ENCODE assay signal across 8 cellular contexts in the genomic region with DNA sequence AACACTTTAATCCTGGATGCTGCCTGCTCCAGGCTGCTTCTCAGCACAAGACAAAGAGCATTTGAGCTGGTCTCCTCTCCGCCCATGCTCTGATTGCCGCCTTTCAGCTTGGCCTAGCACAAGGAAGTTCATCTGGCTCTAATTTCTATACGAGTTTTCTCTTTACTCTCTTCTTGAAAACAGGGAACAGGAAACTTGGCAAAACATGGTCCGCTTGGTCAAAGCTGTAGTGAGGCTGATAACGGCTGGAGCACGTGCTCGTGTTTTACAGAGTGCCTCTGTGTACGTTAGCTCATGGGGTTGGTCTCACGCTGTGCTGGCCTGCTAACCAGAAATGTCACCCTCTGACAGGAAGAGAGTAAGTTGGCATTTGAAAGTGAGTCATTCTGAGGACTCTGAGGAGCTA. TPM values are rescaled to one million over a fixed set of nuclear protein-coding genes. Genes with fewer than 3 reads are reported as not detected.
A peak's percentile ranks its signal among the peaks of the same experiment; 100 is the strongest.
DNase-seq lines count a peak whose midpoint lies in the region; ATAC-seq and TF ChIP-seq lines count a peak whose summit lies in the region.

No MANE protein-coding gene starts in this region.

- peak overlapping the region in 4 of 7 donors; percentile 12 to 77 (median 64) for H3K27ac Mint-ChIP-seq in CD14-positive monocyte

- peaks cover 2 to 38% of the 10 kb centered on the region in 2 donors for H3K36me3 ChIP-seq in neuronal stem cell (replicated peaks in 1 of 2; ENCODE audit: control insufficient read depth in 2 of 2, insufficient read depth in 2 of 2, low read length in 2 of 2)

- in situ Hi-C loops in SK-MEL-5 (cut with HindIII; ENCODE audit: low pct_unique_long_range_greater_than_20kb, low sequenced_read_pairs) = no loop called here

- no peak for TF ChIP-seq CTCF in CD14-positive monocyte (IDR thresholded peaks at IDR 0.05)
- no peak for TF ChIP-seq CTCF in fibroblast of villous mesenchyme (IDR thresholded peaks at IDR 0.05; ENCODE audit: insufficient read depth, low read depth, low read length)

- H3K27me3 ChIP-seq in neuronal stem cell (ENCODE audit: control insufficient read depth in 3 of 3, insufficient read depth in 3 of 3, low read depth in 1 of 3, low read length in 3 of 3) = no peaks in the 10 kb centered on the region

- no peak overlapping the region for H3K9ac ChIP-seq in neuronal stem cell (ENCODE audit: low read depth, low read length, poor library complexity)

- H3K4me3 Mint-ChIP-seq in CD14-positive monocyte = no peak overlapping the region

- H3K4me2 ChIP-seq in neuronal stem cell (ENCODE audit: insufficient read depth, low read length, poor library complexity, severe bottlenecking) = no peak overlapping the region

- no peaks in the 10 kb centered on the region for H3K79me1 ChIP-seq in neuronal stem cell (ENCODE audit: low read depth, low read length)

- no peak overlapping the region for H2BK5ac ChIP-seq in neuronal stem cell (ENCODE audit: low read length)

- no peak overlapping the region for H3K27ac ChIP-seq in neuronal stem cell (replicated peaks; ENCODE audit: low read length)

- H3K27me3 Mint-ChIP-seq in CD14-positive monocyte (ENCODE audit: low read depth in 3 of 3) = peaks cover 0 to 6% (median 1%) of the 10 kb centered on the region in 3 donors

- no peak overlapping the region for H2BK120ac ChIP-seq in neuronal stem cell (ENCODE audit: low read depth, low read length)

- H3K9me3 ChIP-seq in neuronal stem cell (replicated peaks in 1 of 2; ENCODE audit: control insufficient read depth in 2 of 2, insufficient read depth in 1 of 2, low read depth in 1 of 2, low read length in 2 of 2) = no peaks in the 10 kb centered on the region

- H3K4ac ChIP-seq in neuronal stem cell (ENCODE audit: low read length) = no peak overlapping the region

- H2BK15ac ChIP-seq in neuronal stem cell (ENCODE audit: low read length) = no peak overlapping the region

- H3K4me3 ChIP-seq in fibroblast of villous mesenchyme (ENCODE audit: low read depth, low read length) (no peak overlapping the region), neuronal stem cell (ENCODE audit: low read length in 2 of 2) (no peak overlapping the region)

- ATAC-seq in HG03025 (IDR thresholded peaks at IDR 0.05; ENCODE audit: low FRiP score, unreplicated experiment) (no peak), GM18858 (IDR thresholded peaks at IDR 0.05; ENCODE audit: unreplicated experiment) (no peak), GM18867 (IDR thresholded peaks at IDR 0.05; ENCODE audit: unreplicated experiment) (no peak)

- peaks cover 0 to 2% (median 0%) of the 10 kb centered on the region in 7 donors for H3K9me3 Mint-ChIP-seq in CD14-positive monocyte

- H2BK12ac ChIP-seq in neuronal stem cell (ENCODE audit: low read length) = no peak overlapping the region

- H3K36me3 Mint-ChIP-seq in CD14-positive monocyte = peaks cover 40 to 66% of the 10 kb centered on the region in 2 donors

- H3K23ac ChIP-seq in neuronal stem cell (ENCODE audit: low read depth, low read length, poor library complexity) = no peak overlapping the region

- intact Hi-C loops in CD14-positive monocyte (cut with micrococcal nuclease) = no loop called here

- WGBS in neuronal stem cell (ENCODE audit: extremely low coverage in 2 of 2, insufficient read length in 2 of 2, insufficient replicate concordance in 1 of 2), 2 donors = no CpG with 5 or more reads among the region's 9 CpGs

- peaks cover 0 to 5% of the 10 kb centered on the region in 2 donors for H3K4me1 ChIP-seq in neuronal stem cell (ENCODE audit: control insufficient read depth in 2 of 2, insufficient read depth in 1 of 2, low read depth in 1 of 2, low read length in 2 of 2)

- H3K4me1 Mint-ChIP-seq in CD14-positive monocyte = peaks cover 17% of the 10 kb centered on the region

- H2AK5ac ChIP-seq in neuronal stem cell (ENCODE audit: low read depth, low read length) = no peak overlapping the region

- no peak overlapping the region for H4K91ac ChIP-seq in neuronal stem cell (ENCODE audit: low read depth, low read length, poor library complexity)

- DNase-seq in CD14-positive monocyte (ENCODE audit: low spot score) (no peak), SK-MEL-5 (ENCODE audit: low read depth, low spot score) (peak; percentile 99), fibroblast of villous mesenchyme (ENCODE audit: low read depth) (peak; percentile 56), neuronal stem cell (ENCODE audit: low spot score) (no peak), DMS 273 (lab: John Stamatoyannopoulos, UW; ENCODE audit: unreplicated experiment) (no peak)

- H3K14ac ChIP-seq in neuronal stem cell (ENCODE audit: low read length) = no peak overlapping the region

- peak overlapping the region; percentile 19 for H4K8ac ChIP-seq in neuronal stem cell (ENCODE audit: low read depth, low read length)

- no peak overlapping the region for H3K18ac ChIP-seq in neuronal stem cell (ENCODE audit: low read length)

- H2AFZ ChIP-seq in neuronal stem cell (ENCODE audit: low read length) = no peak overlapping the region

RNA-seq across cellular contexts. Expression of a gene that starts 19.2 kb away (rescaled TPM):
- not detected for polyA plus RNA-seq in CD14-positive monocyte
- total RNA-seq in SK-MEL-5 (2014; rRNA removed; shearing (Covaris generic)) = 0.58 TPM in 1 of 2 replicates, not detected in the other
- polyA plus RNA-seq in SK-MEL-5 (2015; cell fraction: cytosol; rRNA removed) = not detected in 2 replicates
- polyA plus RNA-seq in SK-MEL-5 (2015; cell fraction: nucleus; rRNA removed) = not detected in 2 replicates
- 6.4 and 8.2 TPM in 2 replicates for total RNA-seq in fibroblast of villous mesenchyme
- polyA plus RNA-seq in neuronal stem cell (2013, experiment 1 of 2) = 0.89 TPM
- 0.96 TPM for polyA plus RNA-seq in neuronal stem cell (2013, experiment 2 of 2)

RNA-seq across cellular contexts. Expression of a gene that starts 40.6 kb away (rescaled TPM):
- polyA plus RNA-seq in CD14-positive monocyte = 10 to 100 TPM in 1 of 2 donors, 1 to 10 TPM in 1; 7.6 to 10.0 TPM
- total RNA-seq in SK-MEL-5 (2014; rRNA removed; shearing (Covaris generic)) = 244 and 273 TPM in 2 replicates
- polyA plus RNA-seq in SK-MEL-5 (2015; cell fraction: cytosol; rRNA removed) = 99.4 and 108 TPM in 2 replicates
- polyA plus RNA-seq in SK-MEL-5 (2015; cell fraction: nucleus; rRNA removed) = 23.2 and 33.1 TPM in 2 replicates
- total RNA-seq in fibroblast of villous mesenchyme = 32.0 and 50.9 TPM in 2 replicates
- polyA plus RNA-seq in neuronal stem cell (2013, experiment 1 of 2) = 8.8 TPM
- polyA plus RNA-seq in neuronal stem cell (2013, experiment 2 of 2) = 9.7 TPM

Comparison
In these comparisons a context has a peak if more than half of its experiments do, and no peak if none do; other contexts are left out.
1. DNase-seq: peak in SK-MEL-5 (single experiment) and fibroblast of villous mesenchyme (single experiment); none in CD14-positive monocyte (single experiment), neuronal stem cell (single experiment) and DMS 273 (single experiment).